18 cellular contexts compared by ENCODE assay signal in the genomic region with DNA sequence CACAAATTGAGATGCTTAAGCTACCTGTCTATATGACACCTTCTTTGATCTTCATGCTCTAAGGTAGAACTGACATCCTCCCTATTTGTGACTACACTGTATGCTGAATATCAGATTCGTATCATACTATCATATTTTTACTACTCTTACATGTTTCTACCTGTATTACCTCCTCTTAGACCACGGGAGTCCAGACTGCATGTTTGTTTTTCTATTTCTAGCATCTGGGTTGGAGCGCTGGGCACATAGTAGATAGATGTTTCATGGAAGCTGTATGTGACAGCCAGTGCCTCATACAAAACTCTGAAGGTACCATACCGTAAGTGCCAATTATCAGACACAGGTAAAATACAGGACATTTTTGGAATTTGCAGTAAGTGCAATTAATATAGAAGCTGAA. TPM values are rescaled to one million over a fixed set of nuclear protein-coding genes. Genes with fewer than 3 reads are reported as not detected.
DNase-seq lines count a peak whose midpoint lies in the region; ATAC-seq and TF ChIP-seq lines count a peak whose summit lies in the region.
"Had no signal": no experiment of that assay in that cellular context is flagged by ENCODE, and none has a peak within 500 bp of the region (broad histone marks: within the 10 kb centered on the region; RNA-seq: fewer than 3 reads in every experiment).

No MANE protein-coding gene starts in this region.

- H2BK120ac ChIP-seq in trophoblast cell (ENCODE audit: insufficient read depth, low read length, poor library complexity): no peak overlapping the region

- H4K8ac ChIP-seq in trophoblast cell (ENCODE audit: low read depth, low read length): no peak overlapping the region

- H3K27me3 ChIP-seq in RWPE2 (ENCODE audit: insufficient read depth, poor library complexity, severe bottlenecking): no peaks in the 10 kb centered on the region
- no peaks in the 10 kb centered on the region for H3K27me3 ChIP-seq in trophoblast cell (ENCODE audit: insufficient read depth, low read length)
- H3K27me3 ChIP-seq in H7 (ENCODE audit: control insufficient read depth, insufficient read depth, low read length): no peaks in the 10 kb centered on the region

- no peak overlapping the region for H2AK5ac ChIP-seq in trophoblast cell (ENCODE audit: low read length)

- peaks cover 35% of the 10 kb centered on the region for H3K36me3 ChIP-seq in RWPE2 (ENCODE audit: low read depth)
- H3K36me3 ChIP-seq in trophoblast cell (ENCODE audit: control insufficient read depth in 1 of 2, insufficient read depth in 2 of 2, low read length in 2 of 2): peaks cover 2 to 14% of the 10 kb centered on the region in 2 experiments
- no peaks in the 10 kb centered on the region for H3K36me3 ChIP-seq in H7 (replicated peaks; ENCODE audit: control insufficient read depth, insufficient read depth, low read length)

- no peak overlapping the region for H2AFZ ChIP-seq in trophoblast cell (ENCODE audit: insufficient read depth, low read length, poor library complexity)

- no CpG with 5 or more reads among the region's 4 CpGs for WGBS in trophoblast cell (ENCODE audit: extremely low coverage, insufficient coverage, insufficient read length)

- H3K4me1 Mint-ChIP-seq in T-helper 1 cell treated with Interleukin-12 subunit alpha and Interleukin-12 subunit beta and Interleukin-4 antibody, amounts not matched to agents 30 μg/mL and 1 μg/mL, for 36 hours (ENCODE audit: low read depth): peaks cover 47% of the 10 kb centered on the region
- H3K4me1 Mint-ChIP-seq in effector memory CD8-positive, alpha-beta T cell (ENCODE audit: low read depth in 2 of 2): peaks cover 47 to 66% of the 10 kb centered on the region in 2 donors

- no peak overlapping the region for H3K4me3 ChIP-seq in RWPE2 (ENCODE audit: severe bottlenecking)
- H3K4me3 ChIP-seq in trophoblast cell (ENCODE audit: low read depth, low read length): no peak overlapping the region
- no peak overlapping the region for H3K4me3 ChIP-seq in H7 (ENCODE audit: insufficient read depth, low read depth, low read length)

- H4K12ac ChIP-seq in trophoblast cell (ENCODE audit: low read depth, low read length): no peak overlapping the region

- H3K9me3 ChIP-seq in RWPE2 (ENCODE audit: severe bottlenecking) (no peaks in the 10 kb centered on the region), trophoblast cell (ENCODE audit: insufficient read depth, low read depth, low read length) (no peaks in the 10 kb centered on the region)

- DNase-seq in T-helper 1 cell: no peak
- DNase-seq in RWPE2 (ENCODE audit: low spot score): no peak
- no peak for DNase-seq in effector memory CD8-positive, alpha-beta T cell
- DNase-seq in trophoblast cell: no peak
- no peak for DNase-seq in middle frontal gyrus (ENCODE audit: extremely low spot score, low spot score)
- DNase-seq in left colon: no peak
- DNase-seq in H7: no peak
- DNase-seq: activated effector memory CD4-positive, alpha-beta T cell treated with Interleukin-2 at 50 U/mL for 16 hours; GDM1; KBM-7; kidney; NCI-H1694; NCI-H69; RPMI8226; stimulated activated CD4-positive, alpha-beta T cell treated with anti-CD3 and anti-CD28 coated beads, Interleukin-1b, Interleukin-23, amount 100 ng/mL, for 48 hours had no signal

- peaks cover 28% of the 10 kb centered on the region for H3K36me3 Mint-ChIP-seq in T-helper 1 cell treated with Interleukin-12 subunit alpha and Interleukin-12 subunit beta and Interleukin-4 antibody, amounts not matched to agents 30 μg/mL and 1 μg/mL, for 36 hours (ENCODE audit: low read depth)
- H3K36me3 Mint-ChIP-seq in effector memory CD8-positive, alpha-beta T cell (ENCODE audit: insufficient read depth): no peaks in the 10 kb centered on the region

- no peak for TF ChIP-seq CTCF in RWPE2 (IDR thresholded peaks at IDR 0.05; ENCODE audit: poor library complexity, severe bottlenecking)

- peaks cover 38% of the 10 kb centered on the region for H3K4me1 ChIP-seq in RWPE2 (ENCODE audit: insufficient read depth, poor library complexity, severe bottlenecking)
- peaks cover 9 to 15% of the 10 kb centered on the region in 2 experiments for H3K4me1 ChIP-seq in trophoblast cell (ENCODE audit: control insufficient read depth in 1 of 2, insufficient read depth in 2 of 2, low read length in 2 of 2)

- H2BK5ac ChIP-seq in trophoblast cell (ENCODE audit: low read depth, low read length, poor library complexity): peak overlapping the region; percentile 33

- H2BK12ac ChIP-seq in trophoblast cell (ENCODE audit: low read length): no peak overlapping the region

- H4K91ac ChIP-seq in trophoblast cell (ENCODE audit: low read depth, low read length): no peak overlapping the region

- H3K27me3 Mint-ChIP-seq in T-helper 1 cell treated with Interleukin-12 subunit alpha and Interleukin-12 subunit beta and Interleukin-4 antibody, amounts not matched to agents 30 μg/mL and 1 μg/mL, for 36 hours (ENCODE audit: low read depth): no peaks in the 10 kb centered on the region
- H3K27me3 Mint-ChIP-seq in effector memory CD8-positive, alpha-beta T cell: no peaks in the 10 kb centered on the region
- H3K27me3 Mint-ChIP-seq: type B pancreatic cell had no signal

- H3K4me2 ChIP-seq in trophoblast cell (ENCODE audit: low read length): no peak overlapping the region

- H3K23ac ChIP-seq in trophoblast cell (ENCODE audit: low read length): no peak overlapping the region

- no peak for ATAC-seq in RWPE2 (ENCODE audit: low read depth)
- no peak for ATAC-seq in effector memory CD8-positive, alpha-beta T cell (replicated peaks)
- no peak for ATAC-seq in left colon

- H3K79me2 ChIP-seq in trophoblast cell (ENCODE audit: control insufficient read depth, insufficient read depth, low read length, poor library complexity): peaks cover 7% of the 10 kb centered on the region

- H3K4ac ChIP-seq in trophoblast cell (ENCODE audit: low read depth, low read length): no peak overlapping the region

- no peak overlapping the region for H3K9ac ChIP-seq in trophoblast cell (ENCODE audit: low read length)

- peak overlapping the region; percentile 73 for H3K27ac Mint-ChIP-seq in T-helper 1 cell treated with Interleukin-12 subunit alpha and Interleukin-12 subunit beta and Interleukin-4 antibody, amounts not matched to agents 30 μg/mL and 1 μg/mL, for 36 hours
- peak overlapping the region; percentile 73 to 90 for H3K27ac Mint-ChIP-seq in effector memory CD8-positive, alpha-beta T cell

- H3K18ac ChIP-seq in trophoblast cell (ENCODE audit: low read length): no peak overlapping the region

- H3K4me3 Mint-ChIP-seq in T-helper 1 cell treated with Interleukin-12 subunit alpha and Interleukin-12 subunit beta and Interleukin-4 antibody, amounts not matched to agents 30 μg/mL and 1 μg/mL, for 36 hours: peak overlapping the region; percentile 54
- H3K4me3 Mint-ChIP-seq in effector memory CD8-positive, alpha-beta T cell: peak overlapping the region; percentile 58 to 64
- H3K4me3 Mint-ChIP-seq: type B pancreatic cell had no signal

- H3K27ac ChIP-seq in RWPE2 (ENCODE audit: poor library complexity, severe bottlenecking) (peak overlapping the region; percentile 97), trophoblast cell (ENCODE audit: low read depth, low read length) (no peak overlapping the region)
- H3K27ac ChIP-seq: 22Rv1 had no signal

- peaks cover 34% of the 10 kb centered on the region for H3K9me3 Mint-ChIP-seq in T-helper 1 cell treated with Interleukin-12 subunit alpha and Interleukin-12 subunit beta and Interleukin-4 antibody, amounts not matched to agents 30 μg/mL and 1 μg/mL, for 36 hours
- H3K9me3 Mint-ChIP-seq in effector memory CD8-positive, alpha-beta T cell: no peaks in the 10 kb centered on the region

- intact Hi-C loops in left colon (cut with DNase I, micrococcal nuclease): no loop called here

- no peak overlapping the region for H3K14ac ChIP-seq in trophoblast cell (ENCODE audit: low read length)

- H3K79me1 ChIP-seq in trophoblast cell (ENCODE audit: low read length): peaks cover 13% of the 10 kb centered on the region

RNA-seq across cellular contexts. Expression of gene ATP10D, which starts 47.6 kb away (rescaled TPM):
- polyA plus RNA-seq in trophoblast cell (2013): 196 and 211 TPM in 2 replicates
- total RNA-seq in left colon: 10 to 100 TPM in 1 of 2 donors, 1 to 10 TPM in 1; 9.1 to 15.1 TPM
- 0.63 and 0.66 TPM in 2 replicates for total RNA-seq in H7 (2014; rRNA removed; shearing (Covaris generic))
